17 cellular contexts compared by ENCODE assay signal in genomic region chr16:74903882-74904678, GRCh38.
DNase-seq lines count a peak whose midpoint lies in the region; ATAC-seq, FAIRE-seq and TF ChIP-seq lines count a peak whose summit lies in the region.
"Had no signal": no experiment of that assay in that cellular context is flagged by ENCODE, and none has a peak within 500 bp of the region (broad histone marks: within the 10 kb centered on the region; RNA-seq: fewer than 3 reads in every experiment).

No MANE protein-coding gene starts in this region.

- H3K4me3 Mint-ChIP-seq in nephron progenitor cell = no peak overlapping the region
- H3K4me3 Mint-ChIP-seq: B cell; CD8-positive, alpha-beta T cell; GM23338 had no signal

- DNase-seq in OCI-M1 (lab: John Stamatoyannopoulos, UW) (peak; percentile 2), frontal cortex (ENCODE audit: low spot score in 2 of 2) (no peak), left cardiac atrium (no peak), nephron progenitor cell (no peak), dedifferentiated amniotic fluid mesenchymal stem cell (ENCODE audit: extremely low spot score) (no peak)
- DNase-seq: CD8-positive, alpha-beta T cell; DMS 273 treated with DMSO at 0.1 percent for 48 hours; DMS53; DND-41; EL; HCEC 1CT had no signal

- peaks cover 88% of the 10 kb centered on the region for H3K36me3 Mint-ChIP-seq in nephron progenitor cell (ENCODE audit: low read depth)

- no peak for TF ChIP-seq CTCF in nephron progenitor cell (IDR thresholded peaks at IDR 0.05)

- H3K27ac Mint-ChIP-seq in nephron progenitor cell = peak overlapping the region; percentile 67
- H3K27ac Mint-ChIP-seq: B cell; CD8-positive, alpha-beta T cell; GM23338 had no signal

- no peaks in the 10 kb centered on the region for H3K27me3 Mint-ChIP-seq in nephron progenitor cell (ENCODE audit: low read depth, poor library complexity)
- H3K27me3 Mint-ChIP-seq: B cell had no signal

- ATAC-seq in left cardiac atrium (peak; percentile 39 to 58), GM19397 (IDR thresholded peaks at IDR 0.05; ENCODE audit: unreplicated experiment) (no peak)
- ATAC-seq: CD8-positive, alpha-beta T cell; GM12878; GM23338 had no signal

- no peaks in the 10 kb centered on the region for H3K4me1 Mint-ChIP-seq in nephron progenitor cell
- H3K4me1 Mint-ChIP-seq: B cell had no signal

- H3K9me3 Mint-ChIP-seq in nephron progenitor cell = peaks cover 25% of the 10 kb centered on the region
- H3K9me3 Mint-ChIP-seq: GM23338 had no signal

- peak; percentile 23 for FAIRE-seq in frontal cortex (lab: Jason Lieb, UNC)
- FAIRE-seq: GM12878, GM19239, H54 had no signal

- intact Hi-C loops in left cardiac atrium (cut with DNase I) = no loop called here
